ENCODE assay signal across 11 cellular contexts in the genomic region with DNA sequence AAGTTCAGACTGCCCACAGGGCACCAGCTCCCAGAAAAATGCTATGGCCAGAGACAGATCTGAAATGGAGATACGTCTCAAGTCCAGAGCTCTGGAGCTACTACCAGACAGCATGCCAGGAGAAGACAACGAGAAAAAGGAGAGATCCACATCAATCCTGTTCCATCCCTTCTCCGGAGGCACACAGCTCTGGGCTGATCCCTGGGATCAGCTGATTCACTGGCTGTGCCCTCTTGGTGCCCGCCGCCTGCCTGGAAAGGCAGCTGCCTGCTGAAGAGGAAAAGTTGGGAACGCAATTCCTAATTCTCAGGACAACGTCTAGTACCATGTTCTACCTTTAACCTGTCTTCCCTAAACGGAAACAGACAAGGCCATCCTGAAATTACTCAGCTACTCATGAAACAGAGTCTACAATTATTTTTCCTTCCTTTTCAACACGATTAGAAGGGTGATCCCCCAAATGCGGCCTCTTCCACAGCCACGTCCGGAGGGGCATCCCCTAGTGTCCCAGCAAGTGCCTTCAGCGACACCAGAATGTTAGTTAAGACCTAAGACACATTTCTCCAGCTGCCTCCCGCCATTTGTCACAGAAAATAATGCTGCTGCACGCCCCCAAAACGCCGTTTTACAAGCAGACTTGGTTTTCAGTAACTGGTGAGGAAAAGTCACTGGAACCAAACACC. TPM values are rescaled to one million over a fixed set of nuclear protein-coding genes. Genes with fewer than 3 reads are reported as not detected.
DNase-seq lines count a peak whose midpoint lies in the region; ATAC-seq and TF ChIP-seq lines count a peak whose summit lies in the region.
"Had no signal": no experiment of that assay in that cellular context is flagged by ENCODE, and none has a peak within 500 bp of the region (broad histone marks: within the 10 kb centered on the region; RNA-seq: fewer than 3 reads in every experiment).

No MANE protein-coding gene starts in this region.

- WGBS in heart right ventricle, 2 donors: 62 to 70% methylated on average over 17 of the region's 17 CpGs
- 69 to 79% methylated on average over 17 of the region's 17 CpGs for WGBS in upper lobe of left lung, 2 donors

- DNase-seq in heart right ventricle: no peak
- no peak for DNase-seq in Right ventricle myocardium superior
- DNase-seq in caudate nucleus (lab: John Stamatoyannopoulos, UW): peak in 3 of 61 donors; percentile 23 to 33 (median 30)
- no peak for DNase-seq in mesothelial cell of epicardium (ENCODE audit: low spot score in 2 of 2, unreplicated experiment in 2 of 2)
- DNase-seq in upper lobe of left lung: no peak
- no peak for DNase-seq in NCI-H2171 (lab: John Stamatoyannopoulos, UW)
- no peak for DNase-seq in HFFc6

- H3K4me3 ChIP-seq in heart right ventricle (peak overlapping the region in 8 of 10 donors; percentile 42 to 93 (median 63)), upper lobe of left lung (peak overlapping the region in 3 of 4 donors; percentile 57 to 93 (median 87))

- no peak overlapping the region for H3K27ac Mint-ChIP-seq in mesothelial cell of epicardium
- H3K27ac Mint-ChIP-seq in HFFc6: no peak overlapping the region

- H3K9me3 ChIP-seq in heart right ventricle (no peaks in the 10 kb centered on the region), upper lobe of left lung (no peaks in the 10 kb centered on the region)

- TF ChIP-seq EP300 in upper lobe of left lung (IDR thresholded peaks at IDR 0.05): no peak

- H3K9me3 Mint-ChIP-seq in mesothelial cell of epicardium: no peaks in the 10 kb centered on the region
- H3K9me3 Mint-ChIP-seq in HFFc6: no peaks in the 10 kb centered on the region

- H3K36me3 Mint-ChIP-seq in mesothelial cell of epicardium (no peaks in the 10 kb centered on the region), HFFc6 (ENCODE audit: low read depth) (no peaks in the 10 kb centered on the region)

- peaks cover 15% of the 10 kb centered on the region for H3K4me1 Mint-ChIP-seq in mesothelial cell of epicardium
- peaks cover 40% of the 10 kb centered on the region for H3K4me1 Mint-ChIP-seq in HFFc6 (ENCODE audit: low read depth)

- H3K27ac ChIP-seq in heart right ventricle (peak overlapping the region in 2 of 10 donors; percentile 6 to 72), caudate nucleus (ENCODE audit: low read depth, low read length) (peak overlapping the region; percentile 46), upper lobe of left lung (peak overlapping the region; percentile 64 to 91 (median 80))
- H3K27ac ChIP-seq: KMS-11 had no signal

- no peak for TF ChIP-seq CTCF in heart right ventricle (IDR thresholded peaks at IDR 0.05)
- no peak for TF ChIP-seq CTCF in mesothelial cell of epicardium (IDR thresholded peaks at IDR 0.05; ENCODE audit: unreplicated experiment)
- no peak for TF ChIP-seq CTCF in upper lobe of left lung (IDR thresholded peaks at IDR 0.05)
- TF ChIP-seq CTCF in HFFc6 (IDR thresholded peaks at IDR 0.05): no peak

- TF ChIP-seq POLR2A in upper lobe of left lung (IDR thresholded peaks at IDR 0.05): no peak

- peak overlapping the region; percentile 22 for H3K4me3 Mint-ChIP-seq in mesothelial cell of epicardium
- H3K4me3 Mint-ChIP-seq in HFFc6: no peak overlapping the region; the same call in 1 of the 2 replicates

- peaks cover 14 to 68% (median 39%) of the 10 kb centered on the region in 9 donors for H3K4me1 ChIP-seq in heart right ventricle
- peaks cover 53 to 69% (median 65%) of the 10 kb centered on the region in 4 donors for H3K4me1 ChIP-seq in upper lobe of left lung

- ATAC-seq in heart right ventricle (no peak), Right ventricle myocardium superior (ENCODE audit: poor library complexity) (no peak), upper lobe of left lung (ENCODE audit: low FRiP score in 2 of 2) (no peak), GM18520 (IDR thresholded peaks at IDR 0.05; ENCODE audit: unreplicated experiment) (no peak)
- ATAC-seq: left colon had no signal

- H3K36me3 ChIP-seq in heart right ventricle (no peaks in the 10 kb centered on the region), upper lobe of left lung (no peaks in the 10 kb centered on the region)

- H3K27me3 Mint-ChIP-seq in mesothelial cell of epicardium (ENCODE audit: low read depth) (peaks cover 89% of the 10 kb centered on the region), HFFc6 (ENCODE audit: insufficient read depth) (peaks cover 35% of the 10 kb centered on the region)

- intact Hi-C loops in heart right ventricle (cut with DNase I) (loop anchor here in 8 of 10 donors (5.0 to 10.0 kb wide), 6 partner anchors 46 to 549 kb away; a partner anchor contains a TSS), Right ventricle myocardium superior (cut with DNase I) (loop anchor here (10.0 kb wide), 1 partner anchor 151 kb away; a partner anchor contains a TSS)

- H3K27me3 ChIP-seq in heart right ventricle (peaks cover 0 to 48% (median 15%) of the 10 kb centered on the region in 7 donors), upper lobe of left lung (peaks cover 0 to 5% (median 2%) of the 10 kb centered on the region in 4 donors)

RNA-seq across cellular contexts. Expression of a gene that starts 2.4 kb away (rescaled TPM):
- total RNA-seq in heart right ventricle (1 to 10 TPM; 2.3 to 9.9 (median 3.3) TPM), Right ventricle myocardium superior (6.7 TPM), mesothelial cell of epicardium (0.38 to 0.51 TPM (median 0.45 TPM) in 3 replicates), upper lobe of left lung (10 to 100 TPM; 10.8 to 51.3 (median 15.2) TPM)
- polyA plus RNA-seq in heart right ventricle: 1 to 10 TPM; 3.3 to 6.3 TPM
- total RNA-seq in HFFc6 (2021; fragmentation: NEBNext Ultra II Directional; extraction: Animal tissue kit (Norgen Biotek cat#: 25700)): 1 to 10 TPM; 1.8 to 5.4 (median 2.2) TPM

RNA-seq across cellular contexts. Expression of a gene that starts 2.7 kb away (rescaled TPM):
- total RNA-seq in heart right ventricle: not detected
- polyA plus RNA-seq in heart right ventricle: not detected
- total RNA-seq in Right ventricle myocardium superior: not detected
- 0.11 TPM in 1 of 3 replicates, not detected in the others for total RNA-seq in mesothelial cell of epicardium
- total RNA-seq in upper lobe of left lung: 10 to 100 TPM in 3 of 6 donors, 1 to 10 TPM in 2, under 1 TPM in 1; 0.57 to 24.7 (median 9.3) TPM
- not detected for total RNA-seq in HFFc6 (2021; fragmentation: NEBNext Ultra II Directional; extraction: Animal tissue kit (Norgen Biotek cat#: 25700))
- total RNA-seq: dermis microvascular lymphatic vessel endothelial cell had no signal

RNA-seq across cellular contexts. Expression of a gene that starts 52.9 kb away (rescaled TPM):
- 10 to 100 TPM; 27.4 to 42.1 (median 30.6) TPM for total RNA-seq in heart right ventricle
- polyA plus RNA-seq in heart right ventricle: 10 to 100 TPM; 13.4 to 19.3 TPM
- 22.3 TPM for total RNA-seq in Right ventricle myocardium superior
- 59.8 to 63.8 TPM (median 61.0 TPM) in 3 replicates for total RNA-seq in mesothelial cell of epicardium
- 10 to 100 TPM; 28.0 to 48.5 (median 43.3) TPM for total RNA-seq in upper lobe of left lung
- total RNA-seq in HFFc6 (2021; fragmentation: NEBNext Ultra II Directional; extraction: Animal tissue kit (Norgen Biotek cat#: 25700)): 10 to 100 TPM; 46.1 to 52.8 (median 49.9) TPM
